8 cellular contexts compared by ENCODE assay signal in genomic region chr19:48634424-48635262, GRCh38. TPM values are rescaled to one million over a fixed set of nuclear protein-coding genes. Genes with fewer than 3 reads are reported as not detected.
DNase-seq lines count a peak whose midpoint lies in the region; ATAC-seq and TF ChIP-seq lines count a peak whose summit lies in the region.

No MANE protein-coding gene starts in this region.

- H3K9ac ChIP-seq in HCT116 (ENCODE audit: low read length) (peak overlapping the region; percentile 96), adipocyte (ENCODE audit: low read length) (peak overlapping the region; percentile 82), trophoblast cell (ENCODE audit: low read length) (no peak overlapping the region)

- no CpG with 5 or more reads among the region's 37 CpGs for WGBS in trophoblast cell (ENCODE audit: extremely low coverage, insufficient coverage, insufficient read length)

- no peak overlapping the region for H3K18ac ChIP-seq in trophoblast cell (ENCODE audit: low read length)

- TF ChIP-seq RAD21 in HCT116 (IDR thresholded peaks at IDR 0.05; ENCODE audit: low read depth): no peak

- no peak overlapping the region for H2AK5ac ChIP-seq in trophoblast cell (ENCODE audit: low read length)

- H3K36me3 ChIP-seq in HCT116 (ENCODE audit: control insufficient read depth in 1 of 2, insufficient read depth in 2 of 2, low read length in 2 of 2): peaks cover 2 to 13% of the 10 kb centered on the region in 2 experiments; a peak in 1 of 4 replicates
- no peaks in the 10 kb centered on the region for H3K36me3 ChIP-seq in adipocyte (ENCODE audit: control insufficient read depth, insufficient read depth, low read length, severe bottlenecking)
- H3K36me3 ChIP-seq in cardiac muscle cell: no peaks in the 10 kb centered on the region
- no peaks in the 10 kb centered on the region for H3K36me3 ChIP-seq in trophoblast cell (ENCODE audit: control insufficient read depth in 1 of 2, insufficient read depth in 2 of 2, low read length in 2 of 2)
- peaks cover 0 to 28% (median 0%) of the 10 kb centered on the region in 3 donors for H3K36me3 ChIP-seq in tibial artery

- peaks cover 3% of the 10 kb centered on the region for H3K9me3 Mint-ChIP-seq in Calu3 (ENCODE audit: low read depth, unreplicated experiment)

- peaks cover 31% of the 10 kb centered on the region for H3K4me1 Mint-ChIP-seq in Calu3 (ENCODE audit: low read depth, unreplicated experiment)

- peak; percentile 69 for TF ChIP-seq POLR2A in HCT116 (IDR thresholded peaks at IDR 0.05; ENCODE audit: borderline replicate concordance, extremely low read depth, insufficient read depth, insufficient read length)

- no peak overlapping the region for H2BK5ac ChIP-seq in trophoblast cell (ENCODE audit: low read depth, low read length, poor library complexity)

- peak; percentile 29 for ATAC-seq in HCT116

- no peak overlapping the region for H2AFZ ChIP-seq in HCT116 (ENCODE audit: low read depth, low read length, poor library complexity, severe bottlenecking)
- H2AFZ ChIP-seq in trophoblast cell (ENCODE audit: insufficient read depth, low read length, poor library complexity): peak overlapping the region; percentile 50

- H3K79me2 ChIP-seq in HCT116 (ENCODE audit: insufficient read depth, low read length) (peaks cover 18% of the 10 kb centered on the region), trophoblast cell (ENCODE audit: control insufficient read depth, insufficient read depth, low read length, poor library complexity) (no peaks in the 10 kb centered on the region)

- H3K9me3 ChIP-seq in HCT116 (ENCODE audit: control insufficient read depth in 1 of 2, insufficient read depth in 1 of 2, low read depth in 1 of 2, low read length in 2 of 2): no peaks in the 10 kb centered on the region
- H3K9me3 ChIP-seq in adipocyte (ENCODE audit: control insufficient read depth, low read length): no peaks in the 10 kb centered on the region
- no peaks in the 10 kb centered on the region for H3K9me3 ChIP-seq in cardiac muscle cell (ENCODE audit: low read depth)
- peaks cover 3% of the 10 kb centered on the region for H3K9me3 ChIP-seq in trophoblast cell (ENCODE audit: insufficient read depth, low read depth, low read length)
- no peaks in the 10 kb centered on the region for H3K9me3 ChIP-seq in tibial artery

- H3K14ac ChIP-seq in trophoblast cell (ENCODE audit: low read length): no peak overlapping the region

- H3K4me3 ChIP-seq in HCT116 (replicated peaks in 1 of 2; ENCODE audit: low read depth in 1 of 2, low read length in 2 of 2): peak overlapping the region; percentile 47 to 83
- peak overlapping the region; percentile 79 for H3K4me3 ChIP-seq in adipocyte (ENCODE audit: low read length)
- H3K4me3 ChIP-seq in cardiac muscle cell: peak overlapping the region; percentile 5
- no peak overlapping the region for H3K4me3 ChIP-seq in trophoblast cell (ENCODE audit: low read depth, low read length)
- H3K4me3 ChIP-seq in tibial artery: peak overlapping the region; percentile 73 to 75

- intact Hi-C loops in Calu3 (cut with micrococcal nuclease; ENCODE audit: unreplicated experiment) (loop anchor here (5.0 kb wide), 1 partner anchor 333 kb away; the partner anchor contains the start of gene FTL), HCT116 (cut with micrococcal nuclease) (no loop called here), tibial artery (cut with DNase I; ENCODE audit: low total_unique reads) (no loop called here)

- no peak overlapping the region for H3K23ac ChIP-seq in trophoblast cell (ENCODE audit: low read length)

- H3K4me2 ChIP-seq in HCT116 (ENCODE audit: low read length) (peak overlapping the region; percentile 93), trophoblast cell (ENCODE audit: low read length) (peak overlapping the region; percentile 38)

- peaks cover 40 to 86% of the 10 kb centered on the region in 2 experiments for H3K4me1 ChIP-seq in HCT116 (ENCODE audit: control insufficient read depth in 1 of 2, insufficient read depth in 2 of 2, low read length in 2 of 2)
- H3K4me1 ChIP-seq in adipocyte (ENCODE audit: control insufficient read depth, insufficient read depth, low read length): peaks cover 47% of the 10 kb centered on the region
- H3K4me1 ChIP-seq in cardiac muscle cell (ENCODE audit: low read depth): peaks cover 16% of the 10 kb centered on the region
- peaks cover 25 to 47% of the 10 kb centered on the region in 2 experiments for H3K4me1 ChIP-seq in trophoblast cell (ENCODE audit: control insufficient read depth in 1 of 2, insufficient read depth in 2 of 2, low read length in 2 of 2)
- H3K4me1 ChIP-seq in tibial artery: peaks cover 5 to 65% (median 51%) of the 10 kb centered on the region in 4 donors

- RAD21 ChIA-PET in HCT116 (lab: Charles Lee; ENCODE audit: low non-redundant PET in 1 of 2, low total read pairs in 2 of 2, uncharacterized antibody in 2 of 2, unreplicated experiment in 2 of 2): interaction anchor here (0.9 to 1.0 kb wide), 2 partner anchors 11 to 15 kb away, joined by 3 read pairs; partner anchors contain the start of genes RPL18 (in 1 of the 2) and SPHK2 (in 1 of the 2)

- H2BK12ac ChIP-seq in trophoblast cell (ENCODE audit: low read length): no peak overlapping the region

- peaks cover 67% of the 10 kb centered on the region for H3K36me3 Mint-ChIP-seq in Calu3 (ENCODE audit: insufficient read depth, unreplicated experiment)

- H3K27me3 Mint-ChIP-seq in Calu3 (ENCODE audit: unreplicated experiment): peaks cover 18% of the 10 kb centered on the region

- H4K12ac ChIP-seq in trophoblast cell (ENCODE audit: low read depth, low read length): no peak overlapping the region

- H3K27ac Mint-ChIP-seq in Calu3 (ENCODE audit: unreplicated experiment): peak overlapping the region; percentile 61

- DNase-seq in Calu3: peak; percentile 97
- DNase-seq in HCT116 (ENCODE audit: low read depth, low spot score): peak; percentile 94
- peak; percentile 96 for DNase-seq in NCI-H1436 treated with DMSO at 0.1 percent for 48 hours (lab: John Stamatoyannopoulos, UW)
- DNase-seq in T follicular helper cell (ENCODE audit: low read depth): peak; percentile 84
- peak; percentile 93 for DNase-seq in adipocyte (ENCODE audit: low read depth)
- DNase-seq in cardiac muscle cell (ENCODE audit: low read depth in 1 of 2, low spot score in 1 of 2): peak; percentile 98 to 99
- peak; percentile 96 to 98 for DNase-seq in trophoblast cell
- peak; percentile 97 to 99 for DNase-seq in tibial artery

- peak overlapping the region; percentile 70 for H3K4me3 Mint-ChIP-seq in Calu3 (ENCODE audit: low read depth, unreplicated experiment)

- H4K20me1 ChIP-seq in HCT116 (ENCODE audit: insufficient read depth): no peaks in the 10 kb centered on the region

- H4K8ac ChIP-seq in trophoblast cell (ENCODE audit: low read depth, low read length): peak overlapping the region; percentile 69

- H2BK120ac ChIP-seq in trophoblast cell (ENCODE audit: insufficient read depth, low read length, poor library complexity): no peak overlapping the region

- TF ChIP-seq CTCF in Calu3 (IDR thresholded peaks at IDR 0.05; ENCODE audit: unreplicated experiment): no peak
- no peak for TF ChIP-seq CTCF in HCT116 (IDR thresholded peaks at IDR 0.05 in 2 of 3, conservative IDR thresholded peaks at IDR 0.05 in 1 of 3; ENCODE audit: borderline replicate concordance in 1 of 3, insufficient read depth in 1 of 3, low read depth in 2 of 3, low read length in 2 of 3)
- no peak for TF ChIP-seq CTCF in cardiac muscle cell (IDR thresholded peaks at IDR 0.05; ENCODE audit: low read depth, low read length)
- no peak for TF ChIP-seq CTCF in tibial artery (IDR thresholded peaks at IDR 0.05)

- peak overlapping the region; percentile 72 for H4K91ac ChIP-seq in trophoblast cell (ENCODE audit: low read depth, low read length)

- no peaks in the 10 kb centered on the region for H3K9me2 ChIP-seq in HCT116 (ENCODE audit: insufficient read depth)

- BruUV-seq in Calu3 (replicated peaks; lab: Mats Ljungman, UMichigan): no TSS peak
- TSS peak; percentile 83 for BruUV-seq in HCT116 (replicated peaks; lab: Mats Ljungman, UMichigan)

- CTCF ChIA-PET in Calu3 (lab: Charles Lee) (interaction anchor here (0.6 kb wide), 1 partner anchor 32 kb away, joined by 7 read pairs; no protein-coding TSS in a partner anchor), HCT116 (lab: Charles Lee) (no interaction called here)

- H3K79me1 ChIP-seq in trophoblast cell (ENCODE audit: low read length): peaks cover 4% of the 10 kb centered on the region

- no peaks in the 10 kb centered on the region for H3K27me3 ChIP-seq in HCT116 (ENCODE audit: insufficient read depth, low read length)
- no peaks in the 10 kb centered on the region for H3K27me3 ChIP-seq in adipocyte (replicated peaks; ENCODE audit: control insufficient read depth, insufficient read depth, low read length)
- no peaks in the 10 kb centered on the region for H3K27me3 ChIP-seq in cardiac muscle cell
- H3K27me3 ChIP-seq in trophoblast cell (ENCODE audit: insufficient read depth, low read length): peaks cover 15% of the 10 kb centered on the region
- H3K27me3 ChIP-seq in tibial artery: no peaks in the 10 kb centered on the region

- no peak overlapping the region for H3K4ac ChIP-seq in trophoblast cell (ENCODE audit: low read depth, low read length)

- H3K27ac ChIP-seq in HCT116 (ENCODE audit: low read depth, low read length) (peak overlapping the region; percentile 95), cardiac muscle cell (peak overlapping the region; percentile 46), trophoblast cell (ENCODE audit: low read depth, low read length) (no peak overlapping the region), tibial artery (peak overlapping the region; percentile 91 to 96)

- POLR2A ChIA-PET in HCT116 (lab: Charles Lee): interaction anchor here (0.6 to 2.6 kb wide), 6 partner anchors 11 to 238 kb away, joined by 3 to 11 read pairs (median 4); partner anchors contain the start of genes CA11, PPP1R15A, RPL18 and SPHK2

RNA-seq across cellular contexts. Expression of gene DBP, which starts 2.5 kb away (rescaled TPM):
- 4.3 and 4.9 TPM in 2 replicates for total RNA-seq in Calu3 (2022)
- 45.9 TPM for total RNA-seq in HCT116 (2021; ENCODE audit: unreplicated experiment)
- polyA plus RNA-seq in HCT116 (2012): 74.3 and 81.3 TPM in 2 replicates
- total RNA-seq in cardiac muscle cell: 16.0 and 30.0 TPM in 2 replicates
- polyA plus RNA-seq in cardiac muscle cell: 23.3 and 41.6 TPM in 2 replicates
- 0.90 and 0.94 TPM in 2 replicates for polyA plus RNA-seq in trophoblast cell (2013)

RNA-seq across cellular contexts. Expression of gene CA11, which starts 11.3 kb away (rescaled TPM):
- total RNA-seq in Calu3 (2022) (2.1 and 5.1 TPM in 2 replicates), HCT116 (2021; ENCODE audit: unreplicated experiment) (29.6 TPM), cardiac muscle cell (11.9 and 15.6 TPM in 2 replicates)
- polyA plus RNA-seq in HCT116 (2012): 36.9 and 43.3 TPM in 2 replicates
- polyA plus RNA-seq in cardiac muscle cell: 26.3 and 30.7 TPM in 2 replicates
- 7.2 TPM in 2 replicates for polyA plus RNA-seq in trophoblast cell (2013)

RNA-seq across cellular contexts. Expression of gene SPHK2, which starts 15.3 kb away (rescaled TPM):
- total RNA-seq in Calu3 (2022) (20.5 and 24.2 TPM in 2 replicates), HCT116 (2021; ENCODE audit: unreplicated experiment) (19.9 TPM), cardiac muscle cell (21.3 and 22.5 TPM in 2 replicates)
- polyA plus RNA-seq in HCT116 (2012): 5.9 and 6.9 TPM in 2 replicates
- polyA plus RNA-seq in cardiac muscle cell: 18.5 and 25.3 TPM in 2 replicates
- polyA plus RNA-seq in trophoblast cell (2013): 14.1 and 14.9 TPM in 2 replicates

RNA-seq across cellular contexts. Expression of gene RPL18, which starts 15.7 kb away (rescaled TPM):
- 1,224 and 1,339 TPM in 2 replicates for total RNA-seq in Calu3 (2022)
- 2,006 TPM for total RNA-seq in HCT116 (2021; ENCODE audit: unreplicated experiment)
- 3,599 and 4,255 TPM in 2 replicates for polyA plus RNA-seq in HCT116 (2012)
- 3,285 and 3,429 TPM in 2 replicates for total RNA-seq in cardiac muscle cell
- polyA plus RNA-seq in cardiac muscle cell: 692 and 838 TPM in 2 replicates
- 1,727 and 1,729 TPM in 2 replicates for polyA plus RNA-seq in trophoblast cell (2013)

RNA-seq across cellular contexts. Expression of gene FAM83E, which starts 19.8 kb away (rescaled TPM):
- total RNA-seq in Calu3 (2022): 8.2 and 13.3 TPM in 2 replicates
- 6.8 TPM for total RNA-seq in HCT116 (2021; ENCODE audit: unreplicated experiment)
- polyA plus RNA-seq in HCT116 (2012): 1.9 and 3.1 TPM in 2 replicates
- total RNA-seq in cardiac muscle cell: 0.60 and 1.6 TPM in 2 replicates
- polyA plus RNA-seq in cardiac muscle cell: not detected in 2 replicates
- polyA plus RNA-seq in trophoblast cell (2013): 0.07 TPM in 2 replicates
